1 cellular context compared by ENCODE assay signal in genomic region chr3:30289751-30290150, GRCh38.
TF ChIP-seq lines count a peak whose summit lies in the region.

No MANE protein-coding gene starts in this region.

TF ChIP-seq in endothelial cell of umbilical vein, 7 proteins besides CTCF, POLR2A, EP300 and RAD21 (continued from another document):
- TF ChIP-seq FOS (IDR thresholded peaks at IDR 0.05; ENCODE audit: borderline replicate concordance, insufficient read depth, low read length) (no peak), POLR2AphosphoS5 (IDR thresholded peaks at IDR 0.05; ENCODE audit: insufficient read depth, low read depth, low read length) (no peak), GATA2 (IDR thresholded peaks at IDR 0.05; ENCODE audit: insufficient read depth, insufficient read length, low read depth, low read length) (no peak), MYC (IDR thresholded peaks at IDR 0.05; ENCODE audit: low read depth, low read length) (no peak)
